1 cellular context compared by ENCODE assay signal in genomic region chr2:43004126-43004865, GRCh38.
A peak's percentile ranks its signal among the peaks of the same experiment; 100 is the strongest.
TF ChIP-seq lines count a peak whose summit lies in the region.

No MANE protein-coding gene starts in this region.

TF ChIP-seq in HepG2, 621 proteins besides CTCF, POLR2A, EP300 and RAD21:
- TF ChIP-seq ZNF274 (CRISPR knock-in tag; IDR thresholded peaks at IDR 0.05) (0 out of 2 replicates have a peak, but pooled peaks have one; percentile 26), SALL2 (CRISPR knock-in tag; IDR thresholded peaks at IDR 0.05) (0 out of 2 replicates have a peak, but pooled peaks have one; percentile 19), RBFOX2 (IDR thresholded peaks at IDR 0.05; ENCODE audit: low read depth, low read length) (peak; percentile 39; the same call in 1 of the 2 replicates), TAF1 (CRISPR knock-in tag; IDR thresholded peaks at IDR 0.05) (0 out of 2 replicates have a peak, but pooled peaks have one; percentile 16), ZNF33B (CRISPR knock-in tag; IDR thresholded peaks at IDR 0.05) (peak; percentile 55; the same call in 1 of the 2 replicates), NR2C2 (CRISPR knock-in tag; IDR thresholded peaks at IDR 0.05; ENCODE audit: borderline replicate concordance) (0 out of 2 replicates have a peak, but pooled peaks have one; percentile 3), NFKB2 (CRISPR knock-in tag; IDR thresholded peaks at IDR 0.05; ENCODE audit: borderline replicate concordance) (peak; percentile 41; the same call in 1 of the 2 replicates), POLR2G (IDR thresholded peaks at IDR 0.05; ENCODE audit: low read depth, low read length) (0 out of 2 replicates have a peak, but pooled peaks have one; percentile 2), TBX2 (CRISPR knock-in tag; IDR thresholded peaks at IDR 0.05; ENCODE audit: borderline replicate concordance) (0 out of 2 replicates have a peak, but pooled peaks have one; percentile 32), ISL2 (CRISPR knock-in tag; IDR thresholded peaks at IDR 0.05) (0 out of 2 replicates have a peak, but pooled peaks have one; percentile 21), AGO2 (optimal IDR thresholded peaks at IDR 0.05; ENCODE audit: low read depth, low read length) (peak; percentile 52), ZNF337 (CRISPR knock-in tag; IDR thresholded peaks at IDR 0.05; ENCODE audit: borderline replicate concordance, low read depth) (peak; percentile 22; the same call in 1 of the 2 replicates), ZNF547 (CRISPR knock-in tag; IDR thresholded peaks at IDR 0.05) (0 out of 2 replicates have a peak, but pooled peaks have one; percentile 31), ZNF704 (CRISPR knock-in tag; IDR thresholded peaks at IDR 0.05; ENCODE audit: borderline replicate concordance) (0 out of 2 replicates have a peak, but pooled peaks have one; percentile 2)
